In the genomic region with DNA sequence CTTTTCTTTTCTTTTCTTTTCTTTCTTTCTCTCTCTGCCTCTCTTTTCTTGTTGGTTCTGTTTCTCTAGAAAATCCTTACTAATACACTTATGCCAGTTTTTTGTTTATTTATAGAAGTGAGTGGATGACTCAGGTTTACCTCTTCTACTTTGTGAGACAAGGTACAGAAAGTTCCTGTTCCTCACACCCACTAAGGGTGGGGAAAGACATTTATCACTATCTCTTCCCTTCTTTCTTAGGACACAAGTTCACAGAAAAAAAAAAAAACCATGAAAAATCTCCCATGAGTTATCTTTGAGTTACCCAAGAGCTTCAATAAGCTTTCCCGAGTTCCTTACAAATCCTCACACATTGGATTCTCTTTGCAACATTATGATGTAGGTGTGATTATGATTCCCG, we compare ENCODE assay signal across 25 cellular contexts.
A peak's percentile ranks its signal among the peaks of the same experiment; 100 is the strongest.
DNase-seq lines count a peak whose midpoint lies in the region; ATAC-seq and TF ChIP-seq lines count a peak whose summit lies in the region.
"Had no signal": no experiment of that assay in that cellular context is flagged by ENCODE, and none has a peak within 500 bp of the region (broad histone marks: within the 10 kb centered on the region; RNA-seq: fewer than 3 reads in every experiment).

No MANE protein-coding gene starts in this region.

- no peak for TF ChIP-seq POLR2A in uterus (IDR thresholded peaks at IDR 0.05)

- ATAC-seq in sciatic nerve = peak; percentile 65
- no peak for ATAC-seq in GM21367 (IDR thresholded peaks at IDR 0.05; ENCODE audit: unreplicated experiment)
- ATAC-seq: stimulated activated effector memory CD8-positive, alpha-beta T cell treated with anti-CD3 and anti-CD28 coated beads, Interleukin-12 subunit alpha, Interleukin-12 subunit beta, amount 100 ng/mL, for 72 hours had no signal

- H3K27me3 ChIP-seq in ascending aorta = no peaks in the 10 kb centered on the region
- no peaks in the 10 kb centered on the region for H3K27me3 ChIP-seq in uterus
- H3K27me3 ChIP-seq: neutrophil had no signal

- TF ChIP-seq CTCF in ascending aorta (IDR thresholded peaks at IDR 0.05) (no peak), fibroblast of villous mesenchyme (IDR thresholded peaks at IDR 0.05; ENCODE audit: insufficient read depth, low read depth, low read length) (no peak), uterus (IDR thresholded peaks at IDR 0.05) (no peak)

- H3K27ac ChIP-seq in ascending aorta (peak overlapping the region; percentile 15 to 47), uterus (peak overlapping the region; percentile 60 to 74)
- H3K27ac ChIP-seq: neutrophil had no signal

- DNase-seq in ascending aorta (ENCODE audit: low spot score in 2 of 2) (no peak), fibroblast of villous mesenchyme (ENCODE audit: low read depth) (peak; percentile 47), sciatic nerve (ENCODE audit: low spot score) (no peak), uterus (no peak), iPS-NIHi11 (ENCODE audit: low spot score) (no peak), LoVo (ENCODE audit: low spot score) (no peak)
- DNase-seq: activated CD4-positive, alpha-beta memory T cell treated with anti-CD3 and anti-CD28 coated beads for 36 hours; activated CD8-positive, alpha-beta memory T cell treated with anti-CD3 and anti-CD28 coated beads, Interleukin-2, amount 50 U/mL, for 48 hours; activated naive CD8-positive, alpha-beta T cell treated with anti-CD3 and anti-CD28 coated beads for 36 hours; CD4-positive, alpha-beta T cell; effector CD8-positive, alpha-beta T cell; HFFc6; KG1; left cardiac atrium; mesenchymal stem cell; MV-4-11; NCI-H146; NCI-H510A; SIG-M5; substantia nigra had no signal

- intact Hi-C loops in ascending aorta (cut with DNase I) = no loop called here
- intact Hi-C loops in sciatic nerve (cut with DNase I) = no loop called here
- intact Hi-C loops in uterus (cut with DNase I; ENCODE audit: low total_unique reads) = no loop called here

- H3K36me3 ChIP-seq in ascending aorta (no peaks in the 10 kb centered on the region), uterus (no peaks in the 10 kb centered on the region)
- H3K36me3 ChIP-seq: neutrophil, prostate gland had no signal

- peaks cover 0 to 3% of the 10 kb centered on the region in 2 donors for H3K4me1 ChIP-seq in ascending aorta
- H3K4me1 ChIP-seq in uterus = no peaks in the 10 kb centered on the region
- H3K4me1 ChIP-seq: prostate gland had no signal

- H3K9me3 ChIP-seq in ascending aorta (no peaks in the 10 kb centered on the region), uterus (no peaks in the 10 kb centered on the region)
- H3K9me3 ChIP-seq: neutrophil, prostate gland had no signal

- H3K4me3 ChIP-seq in ascending aorta (no peak overlapping the region), fibroblast of villous mesenchyme (ENCODE audit: low read depth, low read length) (no peak overlapping the region), uterus (no peak overlapping the region)
- H3K4me3 ChIP-seq: prostate gland, smooth muscle cell had no signal
